In genomic region chr3:174208161-174208560, GRCh38 we compare ENCODE assay signal across 23 cellular contexts.
"Had no signal": no experiment of that assay in that cellular context is flagged by ENCODE, and none has a peak within 500 bp of the region (broad histone marks: within the 10 kb centered on the region; RNA-seq: fewer than 3 reads in every experiment).

No MANE protein-coding gene starts in this region.

- DNase-seq: activated B cell treated with CpG ODN at 0.5 μM for 24 hours; activated CD4-positive, alpha-beta T cell treated with anti-CD3 and anti-CD28 coated beads for 36 hours; activated CD4-positive, alpha-beta T cell treated with anti-CD3 and anti-CD28 coated beads, Interleukin-2, amount 50 U/mL, for 4 hours; activated CD8-positive, alpha-beta memory T cell treated with anti-CD3 and anti-CD28 coated beads, Interleukin-2, amount 50 U/mL, for 48 hours; activated naive CD4-positive, alpha-beta T cell; activated T-cell treated with anti-CD3 and anti-CD28 coated beads, Interleukin-2, amount 50 U/mL, for 4 hours; adrenal gland; central memory CD4-positive, alpha-beta T cell; dermis blood vessel endothelial cell; effector CD8-positive, alpha-beta T cell; erythroblast; foreskin fibroblast; kidney; lower lobe of right lung; naive B cell; nucleus accumbens; right cardiac atrium; stimulated activated CD4-positive, alpha-beta T cell treated with anti-CD3 and anti-CD28 coated beads, Interleukin-12 subunit alpha, Interleukin-12 subunit beta, amount 100 ng/mL, for 4 hours; substantia nigra; thyroid gland had no signal

- H3K27ac ChIP-seq: adrenal gland, ascending aorta, lower lobe of right lung, parathyroid adenoma, thyroid gland had no signal

- H3K9me3 ChIP-seq: adrenal gland, ascending aorta, lower lobe of right lung, thyroid gland had no signal

- H3K4me3 ChIP-seq: adrenal gland, ascending aorta, lower lobe of right lung, thyroid gland had no signal

- H3K4me1 ChIP-seq: adrenal gland, lower lobe of right lung, parathyroid adenoma, thyroid gland had no signal

- ATAC-seq: activated CD4-positive, alpha-beta T cell treated with anti-CD3 and anti-CD28 coated beads for 36 hours; activated T-cell treated with anti-CD3 and anti-CD28 coated beads, Interleukin-2, amount 50 U/mL, for 4 hours; left lobe of liver; lower lobe of right lung; right cardiac atrium had no signal

- H3K36me3 ChIP-seq: adrenal gland, ascending aorta, lower lobe of right lung, thyroid gland had no signal

- H3K27me3 ChIP-seq: adrenal gland, ascending aorta, thyroid gland had no signal
